In genomic region chr18:37341016-37341415, GRCh38 we compare ENCODE assay signal across 17 cellular contexts.
DNase-seq lines count a peak whose midpoint lies in the region; ATAC-seq and TF ChIP-seq lines count a peak whose summit lies in the region.
"Had no signal": no experiment of that assay in that cellular context is flagged by ENCODE, and none has a peak within 500 bp of the region (broad histone marks: within the 10 kb centered on the region; RNA-seq: fewer than 3 reads in every experiment).

No MANE protein-coding gene starts in this region.

- H4K8ac ChIP-seq in neuronal stem cell (ENCODE audit: low read depth, low read length), result no peak overlapping the region

- H3K27ac ChIP-seq in neuronal stem cell (replicated peaks; ENCODE audit: low read length), result no peak overlapping the region
- H3K27ac ChIP-seq: 22Rv1, Peyer's patch, SJCRH30 had no signal

- peak overlapping the region; percentile 30 for H2BK15ac ChIP-seq in neuronal stem cell (ENCODE audit: low read length)

- no peak for ATAC-seq in GM19455 (IDR thresholded peaks at IDR 0.05; ENCODE audit: unreplicated experiment)
- ATAC-seq: T-cell had no signal

- intact Hi-C loops in Calu3 (cut with micrococcal nuclease; ENCODE audit: unreplicated experiment), result loop anchor here (10.0 kb wide), 1 partner anchor 396 kb away; no protein-coding TSS in a partner anchor

- DNase-seq in NCI-H345 (lab: John Stamatoyannopoulos, UW) (peak; percentile 25), NCI-H345 treated with DMSO at 0.1 percent for 48 hours (lab: John Stamatoyannopoulos, UW; ENCODE audit: unreplicated experiment) (no peak), Calu3 (no peak), MG63 (peak; percentile 41), neuronal stem cell (ENCODE audit: low spot score) (no peak), pons (ENCODE audit: low spot score) (no peak)
- no peak for DNase-seq in stimulated activated naive CD4-positive, alpha-beta T cell (lab: John Stamatoyannopoulos, UW)
- DNase-seq: AML-193; CD4-positive, CD25-positive, alpha-beta regulatory T cell; DND-41; NCI-H187; Peyer's patch; SJCRH30; T-cell had no signal

- H3K4me3 Mint-ChIP-seq in Calu3 (ENCODE audit: low read depth, unreplicated experiment), result no peak overlapping the region
- H3K4me3 Mint-ChIP-seq: CD4-positive, CD25-positive, alpha-beta regulatory T cell; T-cell had no signal

- BruUV-seq in Calu3 (replicated peaks; lab: Mats Ljungman, UMichigan), result no TSS peak

- no peaks in the 10 kb centered on the region for H3K79me1 ChIP-seq in neuronal stem cell (ENCODE audit: low read depth, low read length)

- CTCF ChIA-PET in Calu3 (lab: Charles Lee), result no interaction called here

- no peak overlapping the region for H2AFZ ChIP-seq in neuronal stem cell (ENCODE audit: low read length)

- H3K4me3 ChIP-seq in MG63 (no peak overlapping the region), neuronal stem cell (ENCODE audit: low read length in 2 of 2) (no peak overlapping the region)
- H3K4me3 ChIP-seq: Peyer's patch, SJCRH30 had no signal

- H3K36me3 ChIP-seq in MG63 (no peaks in the 10 kb centered on the region), neuronal stem cell (replicated peaks in 1 of 2; ENCODE audit: control insufficient read depth in 2 of 2, insufficient read depth in 2 of 2, low read length in 2 of 2) (no peaks in the 10 kb centered on the region)
- H3K36me3 ChIP-seq: Peyer's patch, SJCRH30 had no signal

- H3K9ac ChIP-seq in neuronal stem cell (ENCODE audit: low read depth, low read length, poor library complexity), result no peak overlapping the region

- no peak for TF ChIP-seq CTCF in Calu3 (IDR thresholded peaks at IDR 0.05; ENCODE audit: unreplicated experiment)

- no peak overlapping the region for H4K91ac ChIP-seq in neuronal stem cell (ENCODE audit: low read depth, low read length, poor library complexity)

- no peak overlapping the region for H3K14ac ChIP-seq in neuronal stem cell (ENCODE audit: low read length)

- peaks cover 100% of the 10 kb centered on the region for H3K27me3 Mint-ChIP-seq in Calu3 (ENCODE audit: unreplicated experiment)

- no peak overlapping the region for H2BK5ac ChIP-seq in neuronal stem cell (ENCODE audit: low read length)

- no peak overlapping the region for H2BK120ac ChIP-seq in neuronal stem cell (ENCODE audit: low read depth, low read length)

- no CpG with 5 or more reads among the region's 2 CpGs for WGBS in neuronal stem cell (ENCODE audit: extremely low coverage in 2 of 2, insufficient read length in 2 of 2, insufficient replicate concordance in 1 of 2), 2 donors

- no peak overlapping the region for H3K23ac ChIP-seq in neuronal stem cell (ENCODE audit: low read depth, low read length, poor library complexity)

- H2BK12ac ChIP-seq in neuronal stem cell (ENCODE audit: low read length), result no peak overlapping the region

- H3K18ac ChIP-seq in neuronal stem cell (ENCODE audit: low read length), result peak overlapping the region; percentile 8

- H3K27ac Mint-ChIP-seq in Calu3 (ENCODE audit: unreplicated experiment), result peak overlapping the region; percentile 43
- H3K27ac Mint-ChIP-seq: CD4-positive, CD25-positive, alpha-beta regulatory T cell; IgD-negative memory B cell; T-cell had no signal

- H3K9me3 Mint-ChIP-seq in Calu3 (ENCODE audit: low read depth, unreplicated experiment), result no peaks in the 10 kb centered on the region
- H3K9me3 Mint-ChIP-seq: CD4-positive, CD25-positive, alpha-beta regulatory T cell; IgD-negative memory B cell; T-cell had no signal

- H3K9me3 ChIP-seq in MG63, result no peaks in the 10 kb centered on the region
- no peaks in the 10 kb centered on the region for H3K9me3 ChIP-seq in neuronal stem cell (replicated peaks in 1 of 2; ENCODE audit: control insufficient read depth in 2 of 2, insufficient read depth in 1 of 2, low read depth in 1 of 2, low read length in 2 of 2)
- H3K9me3 ChIP-seq: Peyer's patch, SJCRH30 had no signal

- peaks cover 0 to 2% of the 10 kb centered on the region in 2 donors for H3K4me1 ChIP-seq in neuronal stem cell (ENCODE audit: control insufficient read depth in 2 of 2, insufficient read depth in 1 of 2, low read depth in 1 of 2, low read length in 2 of 2)
- H3K4me1 ChIP-seq: Peyer's patch, SJCRH30 had no signal

- no peaks in the 10 kb centered on the region for H3K36me3 Mint-ChIP-seq in Calu3 (ENCODE audit: insufficient read depth, unreplicated experiment)
- H3K36me3 Mint-ChIP-seq: CD4-positive, CD25-positive, alpha-beta regulatory T cell; T-cell had no signal

- peaks cover 5% of the 10 kb centered on the region for H3K27me3 ChIP-seq in MG63
- peaks cover 0 to 7% (median 0%) of the 10 kb centered on the region in 3 experiments for H3K27me3 ChIP-seq in neuronal stem cell (ENCODE audit: control insufficient read depth in 3 of 3, insufficient read depth in 3 of 3, low read depth in 1 of 3, low read length in 3 of 3)
- H3K27me3 ChIP-seq: Peyer's patch, SJCRH30 had no signal

- no peak overlapping the region for H3K4me2 ChIP-seq in neuronal stem cell (ENCODE audit: insufficient read depth, low read length, poor library complexity, severe bottlenecking)

- H2AK5ac ChIP-seq in neuronal stem cell (ENCODE audit: low read depth, low read length), result peak overlapping the region; percentile 30

- H3K4ac ChIP-seq in neuronal stem cell (ENCODE audit: low read length), result no peak overlapping the region

- H3K4me1 Mint-ChIP-seq in Calu3 (ENCODE audit: low read depth, unreplicated experiment), result peaks cover 7% of the 10 kb centered on the region

Comparison
In these comparisons a context has a peak if more than half of its experiments do, and no peak if none do; other contexts are left out.
1. DNase-seq: peak in NCI-H345 (single experiment) and MG63 (single experiment); none in NCI-H345 treated with DMSO at 0.1 percent for 48 hours (single experiment), Calu3 (single experiment), neuronal stem cell (single experiment), pons (single experiment) and stimulated activated naive CD4-positive, alpha-beta T cell (0 of 6).